In the genomic region with DNA sequence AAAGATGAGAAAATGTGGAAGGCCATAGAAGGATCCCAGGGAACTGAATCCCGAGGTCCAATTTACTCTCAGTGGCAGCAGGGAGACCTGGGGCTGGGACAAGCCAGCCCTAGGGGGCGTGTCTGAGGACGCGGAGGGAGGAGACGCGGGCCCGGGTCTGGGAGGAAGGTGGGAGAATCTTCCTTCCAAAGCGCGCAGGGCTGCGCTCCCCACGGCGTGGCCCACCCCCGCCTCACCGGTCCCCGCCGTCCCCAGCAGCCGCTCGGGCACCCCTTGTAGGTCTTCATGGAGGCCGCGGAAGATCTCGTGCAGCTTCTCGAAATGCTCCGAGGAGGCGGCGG, we compare ENCODE assay signal across 8 cellular contexts. TPM values are rescaled to one million over a fixed set of nuclear protein-coding genes. Genes with fewer than 3 reads are reported as not detected.
A peak's percentile ranks its signal among the peaks of the same experiment; 100 is the strongest.
DNase-seq lines count a peak whose midpoint lies in the region; ATAC-seq, FAIRE-seq and TF ChIP-seq lines count a peak whose summit lies in the region.

No MANE protein-coding gene starts in this region.

- peak; percentile 70 for FAIRE-seq in GM19239 (lab: Jason Lieb, UNC)

- H3K27ac Mint-ChIP-seq in activated CD4-positive, alpha-beta memory T cell treated with anti-CD3 and anti-CD28 coated beads for 36 hours: peak overlapping the region; percentile 66

- H3K9me3 ChIP-seq in lower lobe of right lung: no peaks in the 10 kb centered on the region

- peak overlapping the region; percentile 100 for H3K27ac ChIP-seq in lower lobe of right lung

- H3K4me3 ChIP-seq in BJ (ENCODE audit: low read depth, low read length) (peak overlapping the region; percentile 97), lower lobe of right lung (peak overlapping the region; percentile 99)

- peak overlapping the region; percentile 86 for H3K4me3 Mint-ChIP-seq in activated CD4-positive, alpha-beta memory T cell treated with anti-CD3 and anti-CD28 coated beads for 36 hours

- peaks cover 29% of the 10 kb centered on the region for H3K4me1 ChIP-seq in lower lobe of right lung

- peak; percentile 32 for ATAC-seq in HG03378 (IDR thresholded peaks at IDR 0.05; ENCODE audit: unreplicated experiment)
- peak; percentile 90 to 92 for ATAC-seq in lower lobe of right lung

- CTCF ChIA-PET in BJ (lab: Yijun Ruan, JAX): interaction anchor here (0.6 to 2.1 kb wide), 3 partner anchors 30 to 75 kb away, joined by 3 to 11 read pairs (median 3); no protein-coding TSS in a partner anchor
- CTCF ChIA-PET in activated CD4-positive, alpha-beta memory T cell treated with anti-CD3 and anti-CD28 coated beads for 36 hours (lab: Charles Lee): interaction anchor here (0.7 to 3.4 kb wide), 5 partner anchors 19 to 89 kb away, joined by 3 to 17 read pairs (median 3); a partner anchor contains a TSS

- intact Hi-C loops in activated CD4-positive, alpha-beta memory T cell treated with anti-CD3 and anti-CD28 coated beads for 36 hours (cut with micrococcal nuclease): loop anchor here (1.0 kb wide), 1 partner anchor 21 kb away; a partner anchor contains a TSS
- intact Hi-C loops in lower lobe of right lung (cut with DNase I): no loop called here

- H3K27me3 ChIP-seq in BJ (ENCODE audit: control insufficient read depth, insufficient read depth, low read length): no peaks in the 10 kb centered on the region
- no peaks in the 10 kb centered on the region for H3K27me3 ChIP-seq in lower lobe of right lung (ENCODE audit: low read depth)

- H3K36me3 Mint-ChIP-seq in activated CD4-positive, alpha-beta memory T cell treated with anti-CD3 and anti-CD28 coated beads for 36 hours: peaks cover 12% of the 10 kb centered on the region

- H3K4me1 Mint-ChIP-seq in activated CD4-positive, alpha-beta memory T cell treated with anti-CD3 and anti-CD28 coated beads for 36 hours (ENCODE audit: low read depth): peaks cover 47% of the 10 kb centered on the region

- no peaks in the 10 kb centered on the region for H3K9me3 Mint-ChIP-seq in activated CD4-positive, alpha-beta memory T cell treated with anti-CD3 and anti-CD28 coated beads for 36 hours

- POLR2A ChIA-PET in BJ (lab: Charles Lee): no interaction called here
- POLR2A ChIA-PET in activated CD4-positive, alpha-beta memory T cell treated with anti-CD3 and anti-CD28 coated beads for 36 hours (lab: Charles Lee): interaction anchor here (1.5 kb wide), 1 partner anchor 21 kb away, joined by 10 read pairs; a partner anchor contains a TSS

- H3K27me3 Mint-ChIP-seq in activated CD4-positive, alpha-beta memory T cell treated with anti-CD3 and anti-CD28 coated beads for 36 hours: no peaks in the 10 kb centered on the region

- peaks cover 2% of the 10 kb centered on the region for H3K36me3 ChIP-seq in BJ (ENCODE audit: control insufficient read depth, insufficient read depth, low read length)
- H3K36me3 ChIP-seq in lower lobe of right lung: peaks cover 12% of the 10 kb centered on the region

- peak; percentile 44 for TF ChIP-seq CTCF in BJ (IDR thresholded peaks at IDR 0.05; ENCODE audit: insufficient read depth, low read depth, low read length)
- TF ChIP-seq CTCF in lower lobe of right lung (IDR thresholded peaks at IDR 0.05): peak; percentile 34

- DNase-seq in BJ (ENCODE audit: low read depth): no peak
- no peak for DNase-seq in GM19239 (ENCODE audit: insufficient read length, low spot score)
- DNase-seq in NCI-H524 (lab: John Stamatoyannopoulos, UW): peak; percentile 81 to 83
- DNase-seq in activated CD4-positive, alpha-beta memory T cell treated with anti-CD3 and anti-CD28 coated beads for 36 hours: peak; percentile 71
- DNase-seq in effector CD4-positive, alpha-beta T cell: peak; percentile 50
- peak; percentile 85 for DNase-seq in lower lobe of right lung
- DNase-seq in stimulated activated CD8-positive, alpha-beta memory T cell treated with anti-CD3 and anti-CD28 coated beads, Interleukin-12 subunit alpha, Interleukin-12 subunit beta, amount 100 ng/mL, for 4 hours (ENCODE audit: low read depth): peak; percentile 32

RNA-seq across cellular contexts. Expression of a gene that starts 0.3 kb away (rescaled TPM):
- polyA plus RNA-seq in BJ (2011; rRNA removed): 66.2 and 94.0 TPM in 2 replicates
- polyA minus RNA-seq in BJ (2011; rRNA and poly(A)+ RNA removed): 33.1 and 38.9 TPM in 2 replicates
- total RNA-seq in activated CD4-positive, alpha-beta memory T cell treated with anti-CD3 and anti-CD28 coated beads for 36 hours: 10 to 100 TPM; 75.6 to 75.8 TPM
- 108 TPM for total RNA-seq in lower lobe of right lung

RNA-seq across cellular contexts. Expression of a gene that starts 21.5 kb away (rescaled TPM):
- polyA plus RNA-seq in BJ (2011; rRNA removed): 73.5 and 80.3 TPM in 2 replicates
- polyA minus RNA-seq in BJ (2011; rRNA and poly(A)+ RNA removed): 35.8 and 78.3 TPM in 2 replicates
- 10 to 100 TPM; 70.9 to 76.7 TPM for total RNA-seq in activated CD4-positive, alpha-beta memory T cell treated with anti-CD3 and anti-CD28 coated beads for 36 hours
- 50.4 TPM for total RNA-seq in lower lobe of right lung

RNA-seq across cellular contexts. Expression of a gene that starts 27.6 kb away (rescaled TPM):
- polyA plus RNA-seq in BJ (2011; rRNA removed): not detected in 2 replicates
- not detected in 2 replicates for polyA minus RNA-seq in BJ (2011; rRNA and poly(A)+ RNA removed)
- total RNA-seq in activated CD4-positive, alpha-beta memory T cell treated with anti-CD3 and anti-CD28 coated beads for 36 hours: not detected
- total RNA-seq in lower lobe of right lung: 0.38 TPM

RNA-seq across cellular contexts. Expression of a gene that starts 54.4 kb away (rescaled TPM):
- polyA plus RNA-seq in BJ (2011; rRNA removed): 7.0 and 7.7 TPM in 2 replicates
- 7.6 and 15.7 TPM in 2 replicates for polyA minus RNA-seq in BJ (2011; rRNA and poly(A)+ RNA removed)
- 1 to 10 TPM; 6.8 to 7.6 TPM for total RNA-seq in activated CD4-positive, alpha-beta memory T cell treated with anti-CD3 and anti-CD28 coated beads for 36 hours
- 0.77 TPM for total RNA-seq in lower lobe of right lung

Comparison
In these comparisons a context has a peak if more than half of its experiments do, and no peak if none do; other contexts are left out.
1. DNase-seq: peak in NCI-H524 (2 of 2), activated CD4-positive, alpha-beta memory T cell treated with anti-CD3 and anti-CD28 coated beads for 36 hours (single experiment), effector CD4-positive, alpha-beta T cell (single experiment), lower lobe of right lung (single experiment) and stimulated activated CD8-positive, alpha-beta memory T cell treated with anti-CD3 and anti-CD28 coated beads, Interleukin-12 subunit alpha, Interleukin-12 subunit beta, amount 100 ng/mL, for 4 hours (single experiment); none in BJ (single experiment) and GM19239 (single experiment).